17 cellular contexts compared by ENCODE assay signal in the genomic region with DNA sequence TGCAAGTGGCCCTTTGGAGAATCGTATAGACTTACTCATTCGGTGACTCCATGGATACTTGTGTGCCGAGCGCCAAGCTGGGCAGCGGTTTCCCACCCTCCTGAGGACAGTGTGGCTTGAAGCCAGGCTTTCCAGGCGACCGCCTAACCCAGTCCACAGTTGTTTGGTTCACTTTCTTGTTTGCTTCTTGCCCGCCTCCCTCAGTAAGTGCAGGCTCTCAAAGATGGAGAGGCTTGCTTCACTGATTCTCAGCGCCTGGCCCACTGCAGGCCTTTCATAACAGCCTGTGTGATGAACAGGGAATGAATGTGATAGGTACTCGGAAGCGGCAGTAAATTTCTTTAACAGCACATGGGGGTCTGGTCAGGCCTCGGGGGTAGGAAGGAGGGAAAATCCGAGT. TPM values are rescaled to one million over a fixed set of nuclear protein-coding genes. Genes with fewer than 3 reads are reported as not detected.
"Had no signal": no experiment of that assay in that cellular context is flagged by ENCODE, and none has a peak within 500 bp of the region (broad histone marks: within the 10 kb centered on the region; RNA-seq: fewer than 3 reads in every experiment).

No MANE protein-coding gene starts in this region.

- H3K27me3 Mint-ChIP-seq: activated CD4-positive, alpha-beta memory T cell treated with anti-CD3 and anti-CD28 coated beads, Interleukin-2, amount 10 ng/mL, durations not matched to agents 7 days and 5 days; memory B cell; naive thymus-derived CD8-positive, alpha-beta T cell had no signal

- H3K9me3 ChIP-seq: gastroesophageal sphincter, right atrium auricular region, transverse colon had no signal

- H3K9me3 Mint-ChIP-seq: activated CD4-positive, alpha-beta memory T cell treated with anti-CD3 and anti-CD28 coated beads, Interleukin-2, amount 10 ng/mL, durations not matched to agents 7 days and 5 days; memory B cell; naive thymus-derived CD8-positive, alpha-beta T cell had no signal

- H3K27me3 ChIP-seq: gastroesophageal sphincter, right atrium auricular region, transverse colon had no signal

- H3K27ac ChIP-seq: gastroesophageal sphincter, right atrium auricular region, transverse colon had no signal

- H3K27ac Mint-ChIP-seq: activated CD4-positive, alpha-beta memory T cell treated with anti-CD3 and anti-CD28 coated beads, Interleukin-2, amount 10 ng/mL, durations not matched to agents 7 days and 5 days; memory B cell had no signal

- DNase-seq: activated CD4-positive, alpha-beta memory T cell treated with anti-CD3 and anti-CD28 coated beads, Interleukin-2, amount 10 ng/mL, durations not matched to agents 7 days and 5 days; activated gamma-delta T cell; activated T-cell treated with anti-CD3 and anti-CD28 coated beads, Interleukin-2, amount 50 U/mL, for 48 hours; aorta; dermis blood vessel endothelial cell; naive thymus-derived CD8-positive, alpha-beta T cell; stimulated activated CD4-positive, alpha-beta T cell treated with anti-CD3 and anti-CD28 coated beads, Interleukin-2, amount 100 ng/mL, for 48 hours; stimulated activated naive CD4-positive, alpha-beta T cell treated with Interleukin-2 at 50 U/mL for 16 hours; T-helper 1 cell; transverse colon had no signal

- H3K4me3 ChIP-seq: gastroesophageal sphincter, right atrium auricular region, transverse colon had no signal

- H3K4me3 Mint-ChIP-seq: activated CD4-positive, alpha-beta memory T cell treated with anti-CD3 and anti-CD28 coated beads, Interleukin-2, amount 10 ng/mL, durations not matched to agents 7 days and 5 days; memory B cell; naive thymus-derived CD8-positive, alpha-beta T cell had no signal

RNA-seq across cellular contexts. Expression of gene CHRM4, which starts 21.3 kb away (rescaled TPM):
- total RNA-seq: bronchial epithelial cell, mucosa of gallbladder, posterior vena cava, skeletal muscle tissue had no signal
